ENCODE assay signal across 8 cellular contexts in the genomic region with DNA sequence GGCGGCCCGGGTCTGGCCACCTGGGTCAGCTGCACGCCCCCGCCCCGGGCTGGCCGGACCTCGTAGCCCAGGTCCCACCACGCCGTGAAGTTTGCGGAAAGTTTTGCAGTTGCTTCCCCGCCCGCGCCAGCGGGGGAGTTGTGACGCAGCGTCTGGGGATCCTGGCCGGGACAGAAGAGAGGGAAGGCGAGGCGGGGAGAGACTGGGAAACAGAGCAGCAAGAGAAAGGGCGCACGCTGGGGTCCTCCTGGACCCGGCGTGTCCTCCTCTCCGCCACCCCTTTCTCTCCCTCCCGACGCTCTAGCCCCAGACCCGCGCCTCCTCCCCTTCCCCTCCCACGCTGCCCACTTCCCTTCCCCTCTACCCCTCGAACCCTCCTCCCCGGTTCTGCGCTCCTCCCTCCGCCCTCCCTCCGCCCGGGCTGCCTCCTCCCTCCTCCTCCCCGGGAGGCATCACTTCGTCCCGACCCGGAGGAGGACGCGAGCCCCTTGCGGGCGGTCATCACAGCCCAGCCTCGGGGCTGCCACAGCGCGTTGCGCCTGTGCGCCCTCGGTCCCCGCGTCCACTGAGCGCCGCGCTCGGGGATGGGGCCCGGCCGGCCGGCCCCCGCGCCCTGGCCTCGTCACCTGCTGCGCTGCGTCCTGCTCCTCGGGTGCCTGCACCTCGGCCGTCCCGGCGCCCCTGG. TPM values are rescaled to one million over a fixed set of nuclear protein-coding genes. Genes with fewer than 3 reads are reported as not detected.
DNase-seq lines count a peak whose midpoint lies in the region; ATAC-seq and TF ChIP-seq lines count a peak whose summit lies in the region.

TSS of gene MRC2 (plus strand) at position 452 of the 685 bp plus-strand sequence. CDS start at position 585, 133 bp downstream.

- H3K4ac ChIP-seq in H9 (ENCODE audit: low read depth, low read length), result no peak within 1 kb of the TSS

- no CpG with 5 or more reads among the region's 68 CpGs for WGBS in H9 (ENCODE audit: extremely low coverage, insufficient read length, low lambda C conversion rate)
- WGBS in body of pancreas, 2 donors, result 1 to 6% methylated on average over 15 to 64 of the region's 68 CpGs
- WGBS in sigmoid colon, 2 donors, result 1% methylated on average over 68 of the region's 68 CpGs

- H3K4me3 ChIP-seq in AG04449 (ENCODE audit: low read depth, low read length) (peak within 1 kb of the TSS; percentile 86), body of pancreas (no peak within 1 kb of the TSS), iPS-18c (ENCODE audit: insufficient read depth, low read depth, low read length) (peak within 1 kb of the TSS; percentile 82), sigmoid colon (peak within 1 kb of the TSS; percentile 26 to 57 (median 51))

- peak within 1 kb of the TSS; percentile 33 for H3K18ac ChIP-seq in H9 (ENCODE audit: insufficient read length, low read depth, low read length)

- peaks cover 22% of the 10 kb centered on the region for H3K27me3 Mint-ChIP-seq in H9 (ENCODE audit: low read depth)

- H3T11ph ChIP-seq in H9 (ENCODE audit: low read length), result no peak within 1 kb of the TSS

- H2BK20ac ChIP-seq in H9 (ENCODE audit: low read depth, low read length, poor library complexity, severe bottlenecking), result no peak within 1 kb of the TSS

- no peak within 1 kb of the TSS for H2AFZ ChIP-seq in H9 (ENCODE audit: low read length)

- no peaks in the 10 kb centered on the region; a peak in 1 of 5 replicates for H3K9me3 Mint-ChIP-seq in H9

- H2BK12ac ChIP-seq in H9 (ENCODE audit: insufficient read length, low read depth, low read length), result no peak within 1 kb of the TSS

- H3K9me3 ChIP-seq in H9 (ENCODE audit: control insufficient read depth, low read depth, low read length) (no peaks in the 10 kb centered on the region), body of pancreas (no peaks in the 10 kb centered on the region), iPS-18c (ENCODE audit: control insufficient read depth, insufficient read depth, low read length) (peaks cover 2% of the 10 kb centered on the region), sigmoid colon (no peaks in the 10 kb centered on the region)

- peak within 1 kb of the TSS; percentile 80 to 92 for H3K4me3 Mint-ChIP-seq in H9

- no peak within 1 kb of the TSS for H3K9ac ChIP-seq in H9 (ENCODE audit: extremely low read depth, insufficient read length, low read length)

- no peaks in the 10 kb centered on the region for H4K20me1 ChIP-seq in H9 (ENCODE audit: control insufficient read depth, insufficient read depth, insufficient read length)

- no peak within 1 kb of the TSS for H2BK120ac ChIP-seq in H9 (ENCODE audit: low read depth, low read length, poor library complexity, severe bottlenecking)

- no peak within 1 kb of the TSS for H3K27ac ChIP-seq in H9 (ENCODE audit: insufficient read length, low read depth, low read length)
- H3K27ac ChIP-seq in RWPE1, result peak within 1 kb of the TSS; percentile 82
- H3K27ac ChIP-seq in body of pancreas, result peak within 1 kb of the TSS in 3 of 4 donors; percentile 8 to 65 (median 45)
- H3K27ac ChIP-seq in sigmoid colon, result peak within 1 kb of the TSS; percentile 66 to 88 (median 79)

- H2BK15ac ChIP-seq in H9 (ENCODE audit: low read depth, low read length), result no peak within 1 kb of the TSS

- H2BK5ac ChIP-seq in H9 (ENCODE audit: insufficient read length, low read length), result no peak within 1 kb of the TSS

- H3K56ac ChIP-seq in H9 (ENCODE audit: insufficient read length, low read depth, low read length), result no peak within 1 kb of the TSS

- H3K23me2 ChIP-seq in H9 (ENCODE audit: insufficient read length, low read depth, low read length, poor library complexity, severe bottlenecking), result peaks cover 16% of the 10 kb centered on the region

- H3K36me3 ChIP-seq in body of pancreas (replicated peaks in 1 of 2; ENCODE audit: insufficient read depth in 1 of 2, low read depth in 2 of 2) (no peaks in the 10 kb centered on the region), sigmoid colon (no peaks in the 10 kb centered on the region)

- no peak for TF ChIP-seq EP300 in sigmoid colon (IDR thresholded peaks at IDR 0.05)

- H4K8ac ChIP-seq in H9 (replicated peaks; ENCODE audit: insufficient read length, low read depth, low read length), result no peak within 1 kb of the TSS

- no peak for DNase-seq in AG04449 (ENCODE audit: low read depth, low spot score)
- DNase-seq in H9, result peak; percentile 82
- peak; percentile 65 for DNase-seq in RWPE1 (ENCODE audit: low spot score)
- peak in 2 of 4 donors; percentile 24 to 36 for DNase-seq in body of pancreas
- peak; percentile 86 for DNase-seq in sigmoid colon
- DNase-seq in inferior parietal cortex (ENCODE audit: extremely low spot score), result no peak
- no peak for DNase-seq in DMS153 (lab: John Stamatoyannopoulos, UW)

- H4K91ac ChIP-seq in H9 (ENCODE audit: insufficient read length, low read depth, low read length), result no peak within 1 kb of the TSS

- H3K4me2 ChIP-seq in H9 (ENCODE audit: insufficient read depth, insufficient read length, low read length), result peak within 1 kb of the TSS; percentile 52

- intact Hi-C loops in body of pancreas (cut with DNase I), result no loop called here
- intact Hi-C loops in sigmoid colon (cut with DNase I), result no loop called here

- peak within 1 kb of the TSS; percentile 79; the same call in 1 of the 2 replicates for H3K14ac ChIP-seq in H9 (ENCODE audit: insufficient read depth, low read length)

- no peaks in the 10 kb centered on the region for H3K79me1 ChIP-seq in H9 (ENCODE audit: insufficient read depth, low read depth, low read length, poor library complexity, severe bottlenecking)

- H2AK5ac ChIP-seq in H9 (ENCODE audit: insufficient read length, low read length), result no peak within 1 kb of the TSS

- CTCF ChIA-PET in AG04449 (lab: Yijun Ruan, JAX), result no interaction called here
- CTCF ChIA-PET in RWPE1 (lab: Yijun Ruan, JAX), result interaction anchor here (0.6 kb wide), 1 partner anchor 771 kb away, joined by 3 read pairs; no protein-coding TSS in a partner anchor

- H3K27ac Mint-ChIP-seq in H9, result peak within 1 kb of the TSS in 2 of 3 experiments; percentile 85 to 89; a peak in 3 of 7 replicates

- TF ChIP-seq CTCF in AG04449 (IDR thresholded peaks at IDR 0.05; ENCODE audit: insufficient read depth, low read length, missing control alignments), result no peak
- TF ChIP-seq CTCF in H9 (conservative IDR thresholded peaks at IDR 0.05), result no peak
- TF ChIP-seq CTCF in RWPE1 (conservative IDR thresholded peaks at IDR 0.05; ENCODE audit: low read depth), result no peak
- no peak for TF ChIP-seq CTCF in body of pancreas (IDR thresholded peaks at IDR 0.05)
- TF ChIP-seq CTCF in sigmoid colon (IDR thresholded peaks at IDR 0.05), result no peak

- H3K4me1 ChIP-seq in H9 (ENCODE audit: insufficient read depth, low read length) (peaks cover 9% of the 10 kb centered on the region; the same call in 1 of the 2 replicates), body of pancreas (peaks cover 21% of the 10 kb centered on the region), sigmoid colon (peaks cover 0 to 34% (median 20%) of the 10 kb centered on the region in 4 donors)

- TF ChIP-seq POLR2A in body of pancreas (IDR thresholded peaks at IDR 0.05) (peak in 2 of 3 donors; percentile 24 to 25), sigmoid colon (IDR thresholded peaks at IDR 0.05) (no peak)

- POLR2A ChIA-PET in AG04449 (lab: Yijun Ruan, JAX), result interaction anchor here (1.0 kb wide), 1 partner anchor 12 kb away, joined by 5 read pairs; no protein-coding TSS in a partner anchor
- POLR2A ChIA-PET in RWPE1 (lab: Yijun Ruan, JAX; ENCODE audit: low non-redundant PET), result no interaction called here

- H3K27me3 ChIP-seq in H9 (ENCODE audit: insufficient read depth, low read length) (no peaks in the 10 kb centered on the region), body of pancreas (peaks cover 0 to 9% of the 10 kb centered on the region in 2 donors), sigmoid colon (peaks cover 8 to 35% (median 30%) of the 10 kb centered on the region in 3 donors)

- no peak within 1 kb of the TSS for H3K23ac ChIP-seq in H9 (ENCODE audit: insufficient read length, low read depth, low read length)

- peaks cover 4% of the 10 kb centered on the region; the same call in 1 of the 2 replicates for H3K79me2 ChIP-seq in H9 (ENCODE audit: insufficient read depth, low read length)

- peaks cover 38 to 41% of the 10 kb centered on the region in 2 experiments for H3K4me1 Mint-ChIP-seq in H9

- ATAC-seq in body of pancreas, result peak; percentile 31

- H4K5ac ChIP-seq in H9 (ENCODE audit: insufficient read length, low read depth, low read length), result no peak within 1 kb of the TSS

- H3K36me3 Mint-ChIP-seq in H9 (ENCODE audit: insufficient read depth in 1 of 3, low read depth in 3 of 3), result peaks cover 0 to 16% (median 5%) of the 10 kb centered on the region in 3 experiments; a peak in 5 of 7 replicates

RNA-seq across cellular contexts. Expression of gene MRC2, which starts in this region (rescaled TPM):
- 18.7 and 21.6 TPM in 2 replicates for total RNA-seq in H9 (2021)
- total RNA-seq in body of pancreas, result 10 to 100 TPM in 1 of 2 donors, 1 to 10 TPM in 1; 7.0 to 22.1 TPM
- total RNA-seq in sigmoid colon, result 10 to 100 TPM; 19.6 to 94.4 (median 29.1) TPM
- polyA plus RNA-seq in sigmoid colon, result 1 to 10 TPM; 2.5 to 6.9 (median 3.0) TPM

Comparison
In these comparisons a context has a peak if more than half of its experiments do, and no peak if none do; other contexts are left out.
1. DNase-seq: peak in H9 (single experiment), RWPE1 (single experiment) and sigmoid colon (single experiment); none in AG04449 (single experiment), inferior parietal cortex (single experiment) and DMS153 (single experiment).
2. H3K4me3 ChIP-seq: peak in AG04449 (single experiment), iPS-18c (single experiment) and sigmoid colon (4 of 4); none in body of pancreas (0 of 2).
3. POLR2A ChIP-seq: peak in body of pancreas (2 of 3); none in sigmoid colon (0 of 2).